Comparison of ENCODE assay signal across 34 cellular contexts in the genomic region with DNA sequence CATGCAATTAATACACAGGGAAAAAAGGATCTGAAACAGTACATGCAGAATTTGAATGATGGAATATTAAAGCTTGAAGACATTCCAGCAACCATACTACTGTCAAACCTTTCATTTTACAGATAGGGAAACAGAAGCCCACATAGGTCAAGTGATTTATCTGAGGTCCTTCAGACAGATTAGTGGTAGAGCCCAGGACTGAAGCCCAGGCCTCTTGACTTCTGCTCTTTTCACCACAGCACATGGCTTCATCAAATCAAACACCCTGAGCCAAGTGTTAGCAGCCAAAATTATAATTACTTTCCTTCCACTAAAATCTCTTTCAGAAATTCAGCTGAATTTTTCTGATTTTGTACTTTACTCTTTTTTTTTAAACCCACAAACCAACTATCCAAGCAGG.
"Had no signal": no experiment of that assay in that cellular context is flagged by ENCODE, and none has a peak within 500 bp of the region (broad histone marks: within the 10 kb centered on the region; RNA-seq: fewer than 3 reads in every experiment).

No MANE protein-coding gene starts in this region.

- H3K36me3 ChIP-seq: cardiac muscle cell, esophagus squamous epithelium had no signal

- H3K4me1 ChIP-seq: body of pancreas, esophagus squamous epithelium had no signal

- ATAC-seq: activated T-cell treated with anti-CD3 and anti-CD28 coated beads, Interleukin-2, amount 50 U/mL, for 72 hours; activated T-helper 17 cell treated with anti-CD3 and anti-CD28 coated beads, Interleukin-2, amount 50 U/mL, for 72 hours; body of pancreas; effector memory CD8-positive, alpha-beta T cell; T-helper 17 cell; WTC11 had no signal

- H3K27me3 ChIP-seq: body of pancreas, cardiac muscle cell, dorsolateral prefrontal cortex, esophagus squamous epithelium had no signal

- H3K27ac Mint-ChIP-seq: activated CD4-positive, alpha-beta memory T cell treated with anti-CD3 and anti-CD28 coated beads, Interleukin-2, amount 10 ng/mL, durations not matched to agents 7 days and 5 days; activated CD4-positive, alpha-beta T cell treated with anti-CD3 and anti-CD28 coated beads, Interleukin-2, amount 10 ng/mL, durations not matched to agents 7 days and 5 days; activated naive CD8-positive, alpha-beta T cell; activated T-cell treated with anti-CD3 and anti-CD28 coated beads, Interleukin-2, amount 50 U/mL, for 24 hours; activated T-cell treated with anti-CD3 and anti-CD28 coated beads, Interleukin-2, amount 50 U/mL, for 72 hours; activated T-helper 17 cell treated with anti-CD3 and anti-CD28 coated beads, Interleukin-2, amount 50 U/mL, for 72 hours; dendritic cell treated with granulocyte-macrophage colony-stimulating factor and Interleukin-4, amounts not matched to agents 40 ng/mL and 50 ng/mL, for 4 days; effector memory CD8-positive, alpha-beta T cell; T-helper 17 cell; T-helper 2 cell treated with Interferon-gamma antibody and Interleukin-4, amounts not matched to agents 5 μg/mL and 100 μg/mL, for 36 hours; WTC11 had no signal

- H3K4me1 Mint-ChIP-seq: activated CD4-positive, alpha-beta memory T cell treated with anti-CD3 and anti-CD28 coated beads, Interleukin-2, amount 10 ng/mL, durations not matched to agents 7 days and 5 days; activated CD4-positive, alpha-beta T cell treated with anti-CD3 and anti-CD28 coated beads, Interleukin-2, amount 10 ng/mL, durations not matched to agents 7 days and 5 days; central memory CD8-positive, alpha-beta T cell; WTC11 had no signal

- H3K4me3 ChIP-seq: body of pancreas, cardiac muscle cell, coronary artery, dorsolateral prefrontal cortex, esophagus squamous epithelium had no signal

- H3K36me3 Mint-ChIP-seq: WTC11 had no signal

- DNase-seq: activated CD4-positive, alpha-beta memory T cell treated with anti-CD3 and anti-CD28 coated beads, Interleukin-2, amount 10 ng/mL, durations not matched to agents 7 days and 5 days; activated CD4-positive, alpha-beta T cell treated with anti-CD3 and anti-CD28 coated beads for 1 hour; activated CD4-positive, alpha-beta T cell treated with anti-CD3 and anti-CD28 coated beads for 4 hours; activated CD4-positive, alpha-beta T cell treated with anti-CD3 and anti-CD28 coated beads, Interleukin-2, amount 10 ng/mL, durations not matched to agents 7 days and 5 days; activated CD4-positive, alpha-beta T cell treated with anti-CD3 and anti-CD28 coated beads, Interleukin-2, amount 50 U/mL, for 4 hours; activated CD8-positive, alpha-beta memory T cell treated with anti-CD3 and anti-CD28 coated beads, Interleukin-2, amount 50 U/mL, for 48 hours; activated effector memory CD4-positive, alpha-beta T cell treated with Interleukin-2 at 50 U/mL for 16 hours; activated gamma-delta T cell treated with Interleukin-2 at 50 U/mL for 16 hours; activated naive CD4-positive, alpha-beta T cell treated with anti-CD3 and anti-CD28 coated beads, Interleukin-2, amount 50 U/mL, for 16 hours; activated naive CD4-positive, alpha-beta T cell treated with Interleukin-2 at 50 U/mL for 16 hours; activated T-cell treated with anti-CD3 and anti-CD28 coated beads for 4 hours; activated T-cell treated with anti-CD3 and anti-CD28 coated beads, Interleukin-2, amount 50 U/mL, for 24 hours; activated T-cell treated with anti-CD3 and anti-CD28 coated beads, Interleukin-2, amount 50 U/mL, for 72 hours; amygdala; aorta; body of pancreas; dorsolateral prefrontal cortex; effector memory CD8-positive, alpha-beta T cell; esophagus squamous epithelium; foreskin fibroblast; head of caudate nucleus; T-helper 1 cell; T-helper 17 cell; T1000 had no signal

- H3K9me3 Mint-ChIP-seq: activated CD4-positive, alpha-beta memory T cell treated with anti-CD3 and anti-CD28 coated beads, Interleukin-2, amount 10 ng/mL, durations not matched to agents 7 days and 5 days; activated T-helper 17 cell treated with anti-CD3 and anti-CD28 coated beads, Interleukin-2, amount 50 U/mL, for 72 hours; central memory CD8-positive, alpha-beta T cell; dendritic cell treated with granulocyte-macrophage colony-stimulating factor and Interleukin-4, amounts not matched to agents 40 ng/mL and 50 ng/mL, for 4 days; effector memory CD8-positive, alpha-beta T cell had no signal

- H3K9me3 ChIP-seq: body of pancreas, esophagus squamous epithelium had no signal

- H3K27me3 Mint-ChIP-seq: activated CD4-positive, alpha-beta memory T cell treated with anti-CD3 and anti-CD28 coated beads, Interleukin-2, amount 10 ng/mL, durations not matched to agents 7 days and 5 days; activated CD4-positive, alpha-beta T cell treated with anti-CD3 and anti-CD28 coated beads, Interleukin-2, amount 10 ng/mL, durations not matched to agents 7 days and 5 days; activated naive CD8-positive, alpha-beta T cell; activated T-cell treated with anti-CD3 and anti-CD28 coated beads, Interleukin-2, amount 50 U/mL, for 24 hours; activated T-helper 17 cell treated with anti-CD3 and anti-CD28 coated beads, Interleukin-2, amount 50 U/mL, for 72 hours; central memory CD8-positive, alpha-beta T cell; dendritic cell treated with granulocyte-macrophage colony-stimulating factor and Interleukin-4, amounts not matched to agents 40 ng/mL and 50 ng/mL, for 4 days; effector memory CD8-positive, alpha-beta T cell; T-helper 17 cell had no signal

- H3K4me3 Mint-ChIP-seq: activated CD4-positive, alpha-beta memory T cell treated with anti-CD3 and anti-CD28 coated beads, Interleukin-2, amount 10 ng/mL, durations not matched to agents 7 days and 5 days; activated CD4-positive, alpha-beta T cell treated with anti-CD3 and anti-CD28 coated beads, Interleukin-2, amount 10 ng/mL, durations not matched to agents 7 days and 5 days; activated naive CD8-positive, alpha-beta T cell; activated T-cell treated with anti-CD3 and anti-CD28 coated beads, Interleukin-2, amount 50 U/mL, for 24 hours; activated T-cell treated with anti-CD3 and anti-CD28 coated beads, Interleukin-2, amount 50 U/mL, for 72 hours; activated T-helper 17 cell treated with anti-CD3 and anti-CD28 coated beads, Interleukin-2, amount 50 U/mL, for 72 hours; central memory CD8-positive, alpha-beta T cell; dendritic cell treated with granulocyte-macrophage colony-stimulating factor and Interleukin-4, amounts not matched to agents 40 ng/mL and 50 ng/mL, for 4 days; effector memory CD8-positive, alpha-beta T cell; T-helper 17 cell; T-helper 2 cell treated with Interferon-gamma antibody and Interleukin-4, amounts not matched to agents 5 μg/mL and 100 μg/mL, for 36 hours; WTC11 had no signal

- H3K27ac ChIP-seq: body of pancreas, cardiac muscle cell, coronary artery, dorsolateral prefrontal cortex, epithelial cell of prostate, esophagus squamous epithelium, VCaP had no signal
